Comparison of ENCODE assay signal across 13 cellular contexts in genomic region chr10:62620491-62620890, GRCh38.
DNase-seq lines count a peak whose midpoint lies in the region; ATAC-seq and TF ChIP-seq lines count a peak whose summit lies in the region.
"Had no signal": no experiment of that assay in that cellular context is flagged by ENCODE, and none has a peak within 500 bp of the region (broad histone marks: within the 10 kb centered on the region; RNA-seq: fewer than 3 reads in every experiment).

No MANE protein-coding gene starts in this region.

- ATAC-seq in Right ventricle myocardium inferior (peak; percentile 73), left lobe of liver (peak; percentile 43), GM21723 (IDR thresholded peaks at IDR 0.05; ENCODE audit: unreplicated experiment) (no peak)

- TF ChIP-seq POLR2A in tibial nerve (IDR thresholded peaks at IDR 0.05) = no peak

- TF ChIP-seq CTCF in left ventricle myocardium inferior (IDR thresholded peaks at IDR 0.05; ENCODE audit: borderline replicate concordance) (no peak), tibial nerve (IDR thresholded peaks at IDR 0.05) (no peak)

- DNase-seq in Right ventricle myocardium inferior (ENCODE audit: missing footprints) (no peak), left ventricle myocardium inferior (no peak), SKM-1 (lab: John Stamatoyannopoulos, UW; ENCODE audit: unreplicated experiment) (peak; percentile 76), left lobe of liver (ENCODE audit: low spot score) (no peak), tibial nerve (ENCODE audit: low spot score in 2 of 2) (no peak), dermis blood vessel endothelial cell (no peak)
- no peak for DNase-seq in activated effector memory CD4-positive, alpha-beta T cell treated with Interleukin-2 at 50 U/mL for 16 hours
- DNase-seq: NCI-H1436 treated with DMSO at 0.1 percent for 48 hours; NCI-H510A; SHP77; stimulated activated CD8-positive, alpha-beta memory T cell treated with anti-CD3 and anti-CD28 coated beads, Interleukin-4, amount 100 ng/mL, for 48 hours had no signal

- H3K9me3 ChIP-seq in left ventricle myocardium inferior (replicated peaks) = no peaks in the 10 kb centered on the region
- H3K9me3 ChIP-seq in tibial nerve = no peaks in the 10 kb centered on the region
- H3K9me3 ChIP-seq: vagina had no signal

- 75 to 80% methylated on average over 2 of the region's 2 CpGs for WGBS in tibial nerve, 2 donors

- intact Hi-C loops in Right ventricle myocardium inferior (cut with DNase I) = no loop called here
- intact Hi-C loops in left ventricle myocardium inferior (cut with micrococcal nuclease) = no loop called here

- H3K36me3 ChIP-seq in left ventricle myocardium inferior (no peaks in the 10 kb centered on the region), tibial nerve (no peaks in the 10 kb centered on the region)
- H3K36me3 ChIP-seq: vagina had no signal

- H3K27me3 ChIP-seq in left ventricle myocardium inferior (ENCODE audit: low read depth) (peaks cover 18% of the 10 kb centered on the region), tibial nerve (no peaks in the 10 kb centered on the region)
- H3K27me3 ChIP-seq: vagina had no signal

- H3K4me1 ChIP-seq in left ventricle myocardium inferior = no peaks in the 10 kb centered on the region
- no peaks in the 10 kb centered on the region for H3K4me1 ChIP-seq in tibial nerve

- H3K4me3 ChIP-seq in left ventricle myocardium inferior (no peak overlapping the region), tibial nerve (no peak overlapping the region)
- H3K4me3 ChIP-seq: vagina had no signal

- peak; percentile 34 to 52 for TF ChIP-seq EP300 in tibial nerve (IDR thresholded peaks at IDR 0.05)

- H3K27ac ChIP-seq in left ventricle myocardium inferior (replicated peaks) (no peak overlapping the region), tibial nerve (no peak overlapping the region)
- H3K27ac ChIP-seq: vagina had no signal
